In the genomic region with DNA sequence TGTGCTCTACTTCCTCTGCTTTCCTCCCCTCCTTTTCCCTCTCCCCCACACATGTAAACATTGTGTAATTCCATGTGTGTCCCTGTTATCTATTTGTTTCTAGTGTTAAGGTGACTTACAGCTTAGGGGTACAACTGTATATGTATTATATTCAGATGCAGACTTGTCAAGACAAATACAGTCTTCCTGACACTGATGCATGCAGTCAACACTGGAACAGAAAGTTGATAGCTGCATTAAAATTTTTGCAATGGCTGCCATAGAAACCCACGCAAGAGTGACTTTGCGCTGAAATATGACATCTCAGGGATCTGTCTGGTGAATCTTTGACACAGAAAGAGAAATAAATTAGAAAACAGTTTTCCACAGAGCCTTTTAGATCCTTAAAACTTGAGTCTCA, we compare ENCODE assay signal across 26 cellular contexts.
"Had no signal": no experiment of that assay in that cellular context is flagged by ENCODE, and none has a peak within 500 bp of the region (broad histone marks: within the 10 kb centered on the region; RNA-seq: fewer than 3 reads in every experiment).

No MANE protein-coding gene starts in this region.

- H3K27ac Mint-ChIP-seq: dendritic cell treated with granulocyte-macrophage colony-stimulating factor and Interleukin-4, amounts not matched to agents 40 ng/mL and 50 ng/mL, for 4 days; effector memory CD8-positive, alpha-beta T cell; endodermal cell had no signal

- H3K9me3 Mint-ChIP-seq: dendritic cell treated with granulocyte-macrophage colony-stimulating factor and Interleukin-4, amounts not matched to agents 40 ng/mL and 50 ng/mL, for 4 days had no signal

- DNase-seq: colonic mucosa; cortex of kidney; dermis blood vessel endothelial cell; dorsolateral prefrontal cortex; effector CD4-positive, alpha-beta T cell; effector CD8-positive, alpha-beta T cell; effector memory CD4-positive, alpha-beta T cell; effector memory CD8-positive, alpha-beta T cell; endodermal cell; erythroblast; esophagus squamous epithelium; foreskin fibroblast; foreskin keratinocyte; foreskin melanocyte; gastrocnemius medialis; glutamatergic neuron; head of caudate nucleus; heart left ventricle; heart right ventricle had no signal

- H3K27me3 Mint-ChIP-seq: dendritic cell treated with granulocyte-macrophage colony-stimulating factor and Interleukin-4, amounts not matched to agents 40 ng/mL and 50 ng/mL, for 4 days; effector memory CD8-positive, alpha-beta T cell had no signal

- H3K4me1 Mint-ChIP-seq: endodermal cell had no signal

- H3K4me3 ChIP-seq: colonic mucosa, coronary artery, dorsolateral prefrontal cortex, esophagus muscularis mucosa, esophagus squamous epithelium, gastrocnemius medialis, gastroesophageal sphincter, heart left ventricle, heart right ventricle had no signal

- H3K4me1 ChIP-seq: colonic mucosa, esophagus muscularis mucosa, esophagus squamous epithelium, foreskin keratinocyte, gastrocnemius medialis, gastroesophageal sphincter, heart left ventricle, heart right ventricle had no signal

- H3K27me3 ChIP-seq: colonic mucosa, esophagus muscularis mucosa, esophagus squamous epithelium, foreskin keratinocyte, gastrocnemius medialis, gastroesophageal sphincter, heart left ventricle, heart right ventricle had no signal

- H3K36me3 ChIP-seq: colonic mucosa, esophagus muscularis mucosa, esophagus squamous epithelium, gastrocnemius medialis, gastroesophageal sphincter, heart left ventricle, heart right ventricle had no signal

- FAIRE-seq: endometrium, frontal cortex had no signal

- H3K27ac ChIP-seq: colonic mucosa, coronary artery, dorsolateral prefrontal cortex, epithelial cell of prostate, esophagus muscularis mucosa, esophagus squamous epithelium, foreskin keratinocyte, gastrocnemius medialis, gastroesophageal sphincter, heart left ventricle, heart right ventricle had no signal

- H3K4me3 Mint-ChIP-seq: dendritic cell treated with granulocyte-macrophage colony-stimulating factor and Interleukin-4, amounts not matched to agents 40 ng/mL and 50 ng/mL, for 4 days; effector memory CD8-positive, alpha-beta T cell; endodermal cell had no signal

- H3K9me3 ChIP-seq: colonic mucosa, esophagus muscularis mucosa, esophagus squamous epithelium, gastrocnemius medialis, gastroesophageal sphincter, heart left ventricle, heart right ventricle had no signal
